Comparison of ENCODE assay signal across 30 cellular contexts in genomic region chr12:79487386-79488110, GRCh38.
"Had no signal": no experiment of that assay in that cellular context is flagged by ENCODE, and none has a peak within 500 bp of the region (broad histone marks: within the 10 kb centered on the region; RNA-seq: fewer than 3 reads in every experiment).

No MANE protein-coding gene starts in this region.

- H3K27ac ChIP-seq: coronary artery, esophagus squamous epithelium, gastroesophageal sphincter, heart right ventricle, left lung, right lobe of liver, suprapubic skin, transverse colon, vagina had no signal

- DNase-seq: dermis blood vessel endothelial cell; effector memory CD4-positive, alpha-beta T cell; erythroblast; esophagus squamous epithelium; glutamatergic neuron; heart right ventricle; hippocampal formation; left cardiac atrium; left lung; mesenchymal stem cell; mucosa of descending colon; naive B cell; nucleus accumbens; posterior cingulate gyrus; right lobe of liver; stimulated activated CD4-positive, alpha-beta T cell treated with anti-CD3 and anti-CD28 coated beads, Interleukin-12 subunit alpha, Interleukin-12 subunit beta, amount 100 ng/mL, for 4 hours; stimulated activated CD4-positive, alpha-beta T cell treated with anti-CD3 and anti-CD28 coated beads, Interleukin-1b, Interleukin-23, amount 100 ng/mL, for 48 hours; stimulated activated CD4-positive, alpha-beta T cell treated with anti-CD3 and anti-CD28 coated beads, Interleukin-4, amount 100 ng/mL, for 1 hour; stimulated activated CD8-positive, alpha-beta memory T cell treated with anti-CD3 and anti-CD28 coated beads, Interleukin-4, amount 100 ng/mL, for 48 hours; stimulated activated naive CD4-positive, alpha-beta T cell; stimulated activated naive CD8-positive, alpha-beta T cell treated with anti-CD3 and anti-CD28 coated beads, Interleukin-15, amount 100 ng/mL, for 72 hours; transverse colon had no signal

- H3K4me1 ChIP-seq: esophagus squamous epithelium, gastroesophageal sphincter, heart right ventricle, left lung, right lobe of liver, suprapubic skin, transverse colon, vagina had no signal

- H3K4me2 ChIP-seq: smooth muscle cell had no signal

- H3K4me3 ChIP-seq: coronary artery, esophagus squamous epithelium, gastroesophageal sphincter, heart right ventricle, left lung, mucosa of descending colon, right lobe of liver, smooth muscle cell, suprapubic skin, transverse colon, vagina had no signal

- H3K9me3 Mint-ChIP-seq: nephron had no signal

- H3K36me3 ChIP-seq: esophagus squamous epithelium, gastroesophageal sphincter, heart right ventricle, left lung, right lobe of liver, suprapubic skin, transverse colon, vagina had no signal

- H3K4me3 Mint-ChIP-seq: mesothelial cell of epicardium; naive B cell; nephron; stimulated activated naive CD8-positive, alpha-beta T cell treated with anti-CD3 and anti-CD28 coated beads, Interleukin-15, amount 100 ng/mL, for 72 hours had no signal

- H3K27ac Mint-ChIP-seq: mesothelial cell of epicardium; nephron; stimulated activated naive CD8-positive, alpha-beta T cell treated with anti-CD3 and anti-CD28 coated beads, Interleukin-15, amount 100 ng/mL, for 72 hours had no signal

- H3K27me3 Mint-ChIP-seq: naive B cell; stimulated activated naive CD8-positive, alpha-beta T cell treated with anti-CD3 and anti-CD28 coated beads, Interleukin-15, amount 100 ng/mL, for 72 hours had no signal

- H3K4me1 Mint-ChIP-seq: naive B cell; nephron; stimulated activated naive CD8-positive, alpha-beta T cell treated with anti-CD3 and anti-CD28 coated beads, Interleukin-15, amount 100 ng/mL, for 72 hours had no signal

- ATAC-seq: gastroesophageal sphincter; heart right ventricle; left cardiac atrium; left lung; mucosa of descending colon; right lobe of liver; stimulated activated naive CD8-positive, alpha-beta T cell treated with anti-CD3 and anti-CD28 coated beads, Interleukin-15, amount 100 ng/mL, for 72 hours had no signal

- H3K9me3 ChIP-seq: esophagus squamous epithelium, mucosa of descending colon, right lobe of liver, suprapubic skin, transverse colon, vagina had no signal

- H3K27me3 ChIP-seq: esophagus squamous epithelium, gastroesophageal sphincter, heart right ventricle, left lung, right lobe of liver, suprapubic skin, transverse colon, vagina had no signal

- FAIRE-seq: islet of Langerhans had no signal
